1 cellular context compared by ENCODE assay signal in genomic region chr14:37848985-37849605, GRCh38.
A peak's percentile ranks its signal among the peaks of the same experiment; 100 is the strongest.
TF ChIP-seq lines count a peak whose summit lies in the region.

No MANE protein-coding gene starts in this region.

TF ChIP-seq in HepG2, 621 proteins besides CTCF, POLR2A, EP300 and RAD21 (continued from another document and continues in another):
- TF ChIP-seq PAXIP1 (CRISPR knock-in tag; conservative IDR thresholded peaks at IDR 0.05) (peak; percentile 66), PBX3 (CRISPR knock-in tag; IDR thresholded peaks at IDR 0.05; ENCODE audit: borderline replicate concordance) (no peak), FOXM1 (CRISPR knock-in tag; IDR thresholded peaks at IDR 0.05) (no peak), SRY (CRISPR knock-in tag; IDR thresholded peaks at IDR 0.05) (no peak), MBNL3 (CRISPR knock-in tag; conservative IDR thresholded peaks at IDR 0.05) (no peak), MATR3 (CRISPR knock-in tag; IDR thresholded peaks at IDR 0.05) (no peak), HOXA3 (CRISPR knock-in tag; IDR thresholded peaks at IDR 0.05) (no peak), ZNF740 (CRISPR knock-in tag; IDR thresholded peaks at IDR 0.05) (no peak), ZFX (CRISPR knock-in tag; IDR thresholded peaks at IDR 0.05; ENCODE audit: low read depth) (no peak), SOX6 (IDR thresholded peaks at IDR 0.05) (no peak), SOX6 (CRISPR knock-in tag; IDR thresholded peaks at IDR 0.05) (no peak), AGO2 (optimal IDR thresholded peaks at IDR 0.05; ENCODE audit: low read depth, low read length) (no peak), BORCS8-MEF2B (CRISPR knock-in tag; IDR thresholded peaks at IDR 0.05) (no peak), BRCA1 (CRISPR knock-in tag; IDR thresholded peaks at IDR 0.05) (no peak), ZZZ3 (CRISPR knock-in tag; IDR thresholded peaks at IDR 0.05; ENCODE audit: borderline replicate concordance) (no peak), ZNF333 (CRISPR knock-in tag; IDR thresholded peaks at IDR 0.05; ENCODE audit: borderline replicate concordance) (no peak), ZNF788 (CRISPR knock-in tag; IDR thresholded peaks at IDR 0.05; ENCODE audit: borderline replicate concordance) (no peak), CAMTA2 (CRISPR knock-in tag; IDR thresholded peaks at IDR 0.05; ENCODE audit: borderline replicate concordance) (no peak), ZNF800 (CRISPR knock-in tag; IDR thresholded peaks at IDR 0.05) (no peak), PHF8 (CRISPR knock-in tag; IDR thresholded peaks at IDR 0.05) (no peak), ZNF552 (CRISPR knock-in tag; IDR thresholded peaks at IDR 0.05; ENCODE audit: borderline replicate concordance) (no peak), NFYB (CRISPR knock-in tag; IDR thresholded peaks at IDR 0.05) (no peak), POLR2G (IDR thresholded peaks at IDR 0.05; ENCODE audit: low read depth, low read length) (no peak), DZIP1 (CRISPR knock-in tag; IDR thresholded peaks at IDR 0.05) (no peak), ZNF597 (CRISPR knock-in tag; IDR thresholded peaks at IDR 0.05) (no peak), TRIM24 (CRISPR knock-in tag; IDR thresholded peaks at IDR 0.05) (no peak), ZNF275 (CRISPR knock-in tag; IDR thresholded peaks at IDR 0.05; ENCODE audit: borderline replicate concordance) (no peak), ZNF816 (CRISPR knock-in tag; IDR thresholded peaks at IDR 0.05; ENCODE audit: borderline replicate concordance) (no peak), ZBTB7A (CRISPR knock-in tag; IDR thresholded peaks at IDR 0.05) (no peak), HOXA7 (CRISPR knock-in tag; IDR thresholded peaks at IDR 0.05) (no peak), ZNF460 (CRISPR knock-in tag; IDR thresholded peaks at IDR 0.05; ENCODE audit: borderline replicate concordance) (no peak), ZNF878 (CRISPR knock-in tag; IDR thresholded peaks at IDR 0.05) (no peak), DDIT3 (CRISPR knock-in tag; IDR thresholded peaks at IDR 0.05) (no peak), THRA (CRISPR knock-in tag; IDR thresholded peaks at IDR 0.05; ENCODE audit: borderline replicate concordance) (peak; percentile 34; the same call in 1 of the 2 replicates), ARID2 (CRISPR knock-in tag; IDR thresholded peaks at IDR 0.05; ENCODE audit: borderline replicate concordance) (no peak), ZFAT (CRISPR knock-in tag; conservative IDR thresholded peaks at IDR 0.05) (no peak), MXD3 (CRISPR knock-in tag; IDR thresholded peaks at IDR 0.05) (no peak), PLRG1 (conservative IDR thresholded peaks at IDR 0.05) (no peak), ZNF674 (CRISPR knock-in tag; IDR thresholded peaks at IDR 0.05; ENCODE audit: low read depth) (no peak), CC2D1A (CRISPR knock-in tag; IDR thresholded peaks at IDR 0.05) (no peak), PRMT3 (CRISPR knock-in tag; IDR thresholded peaks at IDR 0.05; ENCODE audit: borderline replicate concordance, low read depth) (no peak), ZNF230 (CRISPR knock-in tag; IDR thresholded peaks at IDR 0.05) (no peak), ZNF614 (CRISPR knock-in tag; IDR thresholded peaks at IDR 0.05; ENCODE audit: borderline replicate concordance) (peak; percentile 72; the same call in 1 of the 2 replicates), ZNF331 (CRISPR knock-in tag; IDR thresholded peaks at IDR 0.05) (peak; percentile 87), MTA1 (CRISPR knock-in tag; IDR thresholded peaks at IDR 0.05; ENCODE audit: borderline replicate concordance) (no peak), ZNF720 (CRISPR knock-in tag; IDR thresholded peaks at IDR 0.05) (no peak), SIX4 (CRISPR knock-in tag; IDR thresholded peaks at IDR 0.05) (no peak), ISL2 (CRISPR knock-in tag; IDR thresholded peaks at IDR 0.05) (peak; percentile 76), ZNF616 (CRISPR knock-in tag; IDR thresholded peaks at IDR 0.05; ENCODE audit: low read depth) (no peak), ATF6 (CRISPR knock-in tag; conservative IDR thresholded peaks at IDR 0.05) (no peak), ZNF207 (IDR thresholded peaks at IDR 0.05; ENCODE audit: borderline replicate concordance) (no peak), ZNF143 (CRISPR knock-in tag; IDR thresholded peaks at IDR 0.05) (no peak), ZNF382 (CRISPR knock-in tag; IDR thresholded peaks at IDR 0.05; ENCODE audit: borderline replicate concordance) (no peak), KDM3A (CRISPR knock-in tag; IDR thresholded peaks at IDR 0.05; ENCODE audit: low read depth) (no peak), GLMP (CRISPR knock-in tag; IDR thresholded peaks at IDR 0.05; ENCODE audit: borderline replicate concordance) (no peak), ZIK1 (CRISPR knock-in tag; IDR thresholded peaks at IDR 0.05; ENCODE audit: borderline replicate concordance, low read depth) (no peak)
